ENCODE assay signal across 19 cellular contexts in genomic region chr6:55100729-55101128, GRCh38.
"Had no signal": no experiment of that assay in that cellular context is flagged by ENCODE, and none has a peak within 500 bp of the region (broad histone marks: within the 10 kb centered on the region; RNA-seq: fewer than 3 reads in every experiment).

No MANE protein-coding gene starts in this region.

- H3K27ac ChIP-seq: epithelial cell of prostate, esophagus muscularis mucosa, gastrocnemius medialis, heart right ventricle, ovary, right atrium auricular region, sigmoid colon, skin epidermis, stomach, thoracic aorta had no signal

- ATAC-seq: effector memory CD8-positive, alpha-beta T cell; gastrocnemius medialis; heart right ventricle; natural killer cell had no signal

- H3K4me1 ChIP-seq: esophagus muscularis mucosa, gastrocnemius medialis, heart right ventricle, right atrium auricular region, sigmoid colon, stomach had no signal

- DNase-seq: effector memory CD8-positive, alpha-beta T cell; gastrocnemius medialis; heart right ventricle; hypothalamus; kidney glomerular epithelial cell; natural killer cell; nucleus accumbens; ovary; sigmoid colon; stimulated activated CD4-positive, alpha-beta T cell treated with anti-CD3 and anti-CD28 coated beads, Interleukin-2, amount 100 ng/mL, for 24 hours; stimulated activated naive CD4-positive, alpha-beta T cell; stomach; substantia nigra; trophoblast cell had no signal

- H3K27me3 ChIP-seq: esophagus muscularis mucosa, gastrocnemius medialis, heart right ventricle, ovary, right atrium auricular region, sigmoid colon, stomach had no signal

- H3K4me3 ChIP-seq: esophagus muscularis mucosa, gastrocnemius medialis, heart right ventricle, ovary, right atrium auricular region, sigmoid colon, skin epidermis, stomach, thoracic aorta had no signal

- H3K36me3 ChIP-seq: esophagus muscularis mucosa, gastrocnemius medialis, heart right ventricle, ovary, right atrium auricular region, sigmoid colon, stomach, thoracic aorta had no signal

- H3K9me3 ChIP-seq: esophagus muscularis mucosa, gastrocnemius medialis, heart right ventricle, ovary, right atrium auricular region, sigmoid colon, stomach, thoracic aorta had no signal
